21 cellular contexts compared by ENCODE assay signal in the genomic region with DNA sequence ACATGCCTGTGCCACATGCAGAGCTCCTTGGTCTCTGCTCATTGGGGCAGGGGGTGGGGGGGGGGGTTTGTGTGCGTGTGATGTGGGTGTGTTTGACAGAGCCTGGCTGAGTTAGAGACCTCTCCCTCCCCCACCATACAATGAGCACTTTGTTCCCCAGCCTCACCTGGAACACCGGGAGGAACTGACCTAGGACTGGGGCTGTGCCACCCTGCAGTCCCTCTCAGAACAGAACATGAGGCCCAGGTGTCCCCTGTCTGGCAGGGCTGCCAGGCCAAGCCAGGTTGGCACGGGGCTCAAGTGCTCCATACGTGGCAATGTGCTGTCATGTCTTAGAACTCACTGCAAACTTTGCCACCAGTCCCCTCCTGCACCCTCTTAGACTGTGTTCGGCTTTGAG.
DNase-seq lines count a peak whose midpoint lies in the region; ATAC-seq, FAIRE-seq and TF ChIP-seq lines count a peak whose summit lies in the region.
"Had no signal": no experiment of that assay in that cellular context is flagged by ENCODE, and none has a peak within 500 bp of the region (broad histone marks: within the 10 kb centered on the region; RNA-seq: fewer than 3 reads in every experiment).

No MANE protein-coding gene starts in this region.

- H4K5ac ChIP-seq in IMR-90 (ENCODE audit: low read depth, low read length), result peak overlapping the region; percentile 30; the same call in 1 of the 2 replicates

- no peak overlapping the region for H3K4me3 Mint-ChIP-seq in brain
- H3K4me3 Mint-ChIP-seq: CD14-positive monocyte, neural crest cell, T-helper 17 cell had no signal

- no peak overlapping the region for H3K4me3 ChIP-seq in IMR-90 (ENCODE audit: insufficient read depth, low read depth, low read length)
- H3K4me3 ChIP-seq in small intestine (ENCODE audit: low read depth in 1 of 2, low read length in 2 of 2), result no peak overlapping the region
- H3K4me3 ChIP-seq: gastrocnemius medialis, SK-N-MC had no signal

- TF ChIP-seq POLR2A in IMR-90 (IDR thresholded peaks at IDR 0.05; ENCODE audit: low read depth, low read length), result no peak

- TF ChIP-seq RAD21 in IMR-90 (IDR thresholded peaks at IDR 0.05; ENCODE audit: low read length), result no peak

- H4K8ac ChIP-seq in IMR-90 (ENCODE audit: low read depth in 2 of 2, low read length in 2 of 2), result peak overlapping the region in 1 of 2 experiments; percentile 24; a peak in 1 of 4 replicates

- H2AFZ ChIP-seq in IMR-90 (replicated peaks; ENCODE audit: low read length, poor library complexity), result no peak overlapping the region

- no peaks in the 10 kb centered on the region for H3K79me1 ChIP-seq in IMR-90 (ENCODE audit: low read depth in 1 of 2, low read length in 2 of 2)

- WGBS in IMR-90 (ENCODE audit: extremely low coverage in 2 of 2, insufficient read length in 1 of 2), 2 experiments, result 71% methylated on average over 1 of the region's 5 CpGs; no CpG with 5 or more reads in 1 of the 2 experiments
- WGBS in small intestine, 3 donors, result 15 to 58% (median 43%) methylated on average over 5 of the region's 5 CpGs

- no peak overlapping the region; the same call in 1 of the 2 replicates for H3K9ac ChIP-seq in IMR-90 (ENCODE audit: low read depth, low read length)

- BruUV-seq in IMR-90 (replicated peaks; lab: Mats Ljungman, UMichigan), result no TSS peak

- no peaks in the 10 kb centered on the region for H3K27me3 Mint-ChIP-seq in brain
- H3K27me3 Mint-ChIP-seq: T-helper 17 cell had no signal

- DNase-seq in IMR-90 (no peak), islet precursor cell (peak; percentile 86), small intestine (peak; percentile 39), NCI-H2196 (lab: John Stamatoyannopoulos, UW; ENCODE audit: unreplicated experiment) (no peak), D341Med (ENCODE audit: low spot score) (no peak)
- DNase-seq: activated CD8-positive, alpha-beta memory T cell treated with anti-CD3 and anti-CD28 coated beads for 24 hours; activated T-cell treated with anti-CD3 and anti-CD28 coated beads, Interleukin-2, amount 50 U/mL, for 1 hour; DMS 273 treated with DMSO at 0.1 percent for 48 hours; effector memory CD4-positive, alpha-beta T cell; erythroblast; gastrocnemius medialis; NCI-H1092 treated with DMSO at 0.1 percent for 48 hours; NCI-H2081 treated with DMSO at 0.1 percent for 48 hours; substantia nigra; T-helper 17 cell had no signal

- H3K9me3 Mint-ChIP-seq in brain, result no peaks in the 10 kb centered on the region
- H3K9me3 Mint-ChIP-seq: CD14-positive monocyte, neural crest cell had no signal

- CTCF ChIA-PET in IMR-90 (lab: Yijun Ruan, JAX), result interaction anchor here (1.4 kb wide), 1 partner anchor 17 kb away, joined by 4 read pairs; no protein-coding TSS in a partner anchor

- peaks cover 4% of the 10 kb centered on the region for H3K36me3 Mint-ChIP-seq in brain
- H3K36me3 Mint-ChIP-seq: CD14-positive monocyte had no signal

- no peak overlapping the region for H3K14ac ChIP-seq in IMR-90 (replicated peaks; ENCODE audit: low read depth, low read length)

- peaks cover 12% of the 10 kb centered on the region for H3K27me3 ChIP-seq in IMR-90 (ENCODE audit: control insufficient read depth, insufficient read depth, low read length)
- H3K27me3 ChIP-seq in small intestine (ENCODE audit: control insufficient read depth in 2 of 2, insufficient read depth in 2 of 2, low read length in 2 of 2), result no peaks in the 10 kb centered on the region
- H3K27me3 ChIP-seq: gastrocnemius medialis had no signal

- no peaks in the 10 kb centered on the region for H3K36me3 ChIP-seq in IMR-90 (ENCODE audit: control insufficient read depth, insufficient read depth, low read length)
- no peaks in the 10 kb centered on the region for H3K36me3 ChIP-seq in small intestine (ENCODE audit: control insufficient read depth in 2 of 2, insufficient read depth in 2 of 2, low read length in 2 of 2)
- H3K36me3 ChIP-seq: gastrocnemius medialis had no signal

- TF ChIP-seq CTCF in IMR-90 (conservative IDR thresholded peaks at IDR 0.05; ENCODE audit: low read depth, low read length) (no peak), brain (conservative IDR thresholded peaks at IDR 0.05) (no peak)

- in situ Hi-C loops in IMR-90 (cut with MboI; ENCODE audit: low sequenced_read_pairs), result no loop called here

- no peak overlapping the region for H3K56ac ChIP-seq in IMR-90 (ENCODE audit: extremely low read depth, insufficient read depth, low read length)

- H3K27ac ChIP-seq in IMR-90 (ENCODE audit: insufficient read depth, low read length) (no peak overlapping the region), small intestine (ENCODE audit: low read depth in 1 of 2, low read length in 1 of 2) (no peak overlapping the region)
- H3K27ac ChIP-seq: gastrocnemius medialis, SK-N-MC had no signal

- H3K4me2 ChIP-seq in IMR-90 (ENCODE audit: low read depth, low read length), result no peak overlapping the region

- H3K9me3 ChIP-seq in IMR-90 (ENCODE audit: control insufficient read depth, insufficient read depth, low read length), result no peaks in the 10 kb centered on the region
- no peaks in the 10 kb centered on the region for H3K9me3 ChIP-seq in small intestine (ENCODE audit: control insufficient read depth, low read depth)
- H3K9me3 ChIP-seq: gastrocnemius medialis had no signal

- H3K4me1 ChIP-seq in IMR-90 (ENCODE audit: control insufficient read depth, insufficient read depth, low read length), result peaks cover 11% of the 10 kb centered on the region
- H3K4me1 ChIP-seq in small intestine (ENCODE audit: control insufficient read depth in 2 of 2, insufficient read depth in 1 of 2, low read depth in 1 of 2, low read length in 1 of 2), result peaks cover 0 to 6% of the 10 kb centered on the region in 2 donors
- H3K4me1 ChIP-seq: gastrocnemius medialis had no signal

- no peak overlapping the region for H2BK15ac ChIP-seq in IMR-90 (ENCODE audit: low read depth, low read length)

- peak overlapping the region in 3 of 5 experiments; percentile 54 to 74 (median 72) for H3K27ac Mint-ChIP-seq in brain
- H3K27ac Mint-ChIP-seq: CD14-positive monocyte, T-helper 17 cell had no signal

- POLR2A ChIA-PET in IMR-90 (lab: Charles Lee; ENCODE audit: unreplicated experiment), result no interaction called here

- dilution Hi-C loops in IMR-90 (cut with HindIII; ENCODE audit: low sequenced_read_pairs, unreplicated experiment), result no loop called here

- peak overlapping the region; percentile 38; the same call in 1 of the 2 replicates for H3K4ac ChIP-seq in IMR-90 (ENCODE audit: low read depth, low read length)

- intact Hi-C loops in IMR-90 (cut with micrococcal nuclease), result no loop called here

- H4K20me1 ChIP-seq in IMR-90 (ENCODE audit: insufficient read depth, low read length), result no peaks in the 10 kb centered on the region; the same call in 1 of the 2 replicates

- peak overlapping the region; percentile 44; the same call in 1 of the 2 replicates for H2BK20ac ChIP-seq in IMR-90 (ENCODE audit: low read depth, low read length)

- H3K4me1 Mint-ChIP-seq in brain, result peaks cover 71% of the 10 kb centered on the region

- H2AK5ac ChIP-seq in IMR-90 (ENCODE audit: low read depth, low read length), result peak overlapping the region; percentile 27

- H2BK120ac ChIP-seq in IMR-90 (ENCODE audit: low read depth, low read length), result peak overlapping the region; percentile 30

- 0 out of 2 replicates have a peak overlapping the region, but pooled peaks have one; percentile 9 for H3K18ac ChIP-seq in IMR-90 (ENCODE audit: low read depth, low read length)

- no peaks in the 10 kb centered on the region; the same call in 1 of the 2 replicates for H3K9me1 ChIP-seq in IMR-90 (ENCODE audit: insufficient read depth, low read length)

- ATAC-seq in IMR-90 (ENCODE audit: low read depth) (no peak), HG03280 (IDR thresholded peaks at IDR 0.05; ENCODE audit: unreplicated experiment) (no peak)
- ATAC-seq: gastrocnemius medialis, T-helper 17 cell had no signal

- H3K23ac ChIP-seq in IMR-90 (ENCODE audit: low read depth, low read length), result no peak overlapping the region

- no peak for FAIRE-seq in small intestine (lab: Jason Lieb, UNC)
- FAIRE-seq: islet of Langerhans had no signal

- H2AK9ac ChIP-seq in IMR-90 (replicated peaks; ENCODE audit: low read depth, low read length, poor library complexity), result no peak overlapping the region

- peak overlapping the region; percentile 50; the same call in 1 of the 2 replicates for H4K91ac ChIP-seq in IMR-90 (ENCODE audit: insufficient read depth, low read depth, low read length)

- H2BK5ac ChIP-seq in IMR-90 (ENCODE audit: low read depth, low read length, poor library complexity, severe bottlenecking), result peak overlapping the region; percentile 7

TF ChIP-seq in IMR-90, 13 proteins besides CTCF, POLR2A, EP300 and RAD21:
- TF ChIP-seq NFE2L2 (IDR thresholded peaks at IDR 0.05; ENCODE audit: low read depth, low read length), result no peak
- TF ChIP-seq BHLHE40 (IDR thresholded peaks at IDR 0.05; ENCODE audit: low read depth, low read length), result no peak

Comparison
In these comparisons a context has a peak if more than half of its experiments do, and no peak if none do; other contexts are left out.
1. DNase-seq: peak in islet precursor cell (single experiment) and small intestine (single experiment); none in IMR-90 (single experiment), NCI-H2196 (single experiment) and D341Med (single experiment).